1 cellular context compared by ENCODE assay signal in the genomic region with DNA sequence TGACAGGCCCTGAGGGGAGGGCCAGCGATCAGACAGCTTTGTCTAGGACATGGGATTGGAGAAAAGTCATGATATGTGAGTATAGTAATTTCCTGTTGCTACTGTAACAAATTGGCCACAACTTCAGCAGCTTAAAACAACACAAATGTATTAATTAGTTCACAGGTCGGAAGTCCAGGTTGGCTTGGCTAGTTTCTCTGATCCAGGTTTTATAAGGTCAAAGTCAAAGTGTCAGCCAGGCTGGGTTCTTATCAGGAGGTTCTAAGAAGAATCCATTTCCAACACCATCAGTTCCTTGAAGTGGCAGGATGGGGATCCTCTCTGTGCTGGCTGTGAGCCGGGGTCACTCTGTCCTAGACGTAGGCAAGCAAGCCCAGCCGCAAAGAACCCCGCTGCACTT.
TF ChIP-seq lines count a peak whose summit lies in the region.

No MANE protein-coding gene starts in this region.

TF ChIP-seq in K562, 482 proteins besides CTCF, POLR2A, EP300 and RAD21 (continued from another document):
- TF ChIP-seq, protein P1, sequence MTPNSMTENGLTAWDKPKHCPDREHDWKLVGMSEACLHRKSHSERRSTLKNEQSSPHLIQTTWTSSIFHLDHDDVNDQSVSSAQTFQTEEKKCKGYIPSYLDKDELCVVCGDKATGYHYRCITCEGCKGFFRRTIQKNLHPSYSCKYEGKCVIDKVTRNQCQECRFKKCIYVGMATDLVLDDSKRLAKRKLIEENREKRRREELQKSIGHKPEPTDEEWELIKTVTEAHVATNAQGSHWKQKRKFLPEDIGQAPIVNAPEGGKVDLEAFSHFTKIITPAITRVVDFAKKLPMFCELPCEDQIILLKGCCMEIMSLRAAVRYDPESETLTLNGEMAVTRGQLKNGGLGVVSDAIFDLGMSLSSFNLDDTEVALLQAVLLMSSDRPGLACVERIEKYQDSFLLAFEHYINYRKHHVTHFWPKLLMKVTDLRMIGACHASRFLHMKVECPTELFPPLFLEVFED (CRISPR knock-in tag; conservative IDR thresholded peaks at IDR 0.05), result no peak
- TF ChIP-seq HNRNPH1 (optimal IDR thresholded peaks at IDR 0.05; ENCODE audit: low read depth, low read length), result no peak
- TF ChIP-seq ZNF609 (CRISPR knock-in tag; IDR thresholded peaks at IDR 0.05; ENCODE audit: borderline replicate concordance), result no peak
- no peak for TF ChIP-seq RBM25 (IDR thresholded peaks at IDR 0.05; ENCODE audit: low read depth, low read length, severe bottlenecking)
- TF ChIP-seq, protein P2, sequence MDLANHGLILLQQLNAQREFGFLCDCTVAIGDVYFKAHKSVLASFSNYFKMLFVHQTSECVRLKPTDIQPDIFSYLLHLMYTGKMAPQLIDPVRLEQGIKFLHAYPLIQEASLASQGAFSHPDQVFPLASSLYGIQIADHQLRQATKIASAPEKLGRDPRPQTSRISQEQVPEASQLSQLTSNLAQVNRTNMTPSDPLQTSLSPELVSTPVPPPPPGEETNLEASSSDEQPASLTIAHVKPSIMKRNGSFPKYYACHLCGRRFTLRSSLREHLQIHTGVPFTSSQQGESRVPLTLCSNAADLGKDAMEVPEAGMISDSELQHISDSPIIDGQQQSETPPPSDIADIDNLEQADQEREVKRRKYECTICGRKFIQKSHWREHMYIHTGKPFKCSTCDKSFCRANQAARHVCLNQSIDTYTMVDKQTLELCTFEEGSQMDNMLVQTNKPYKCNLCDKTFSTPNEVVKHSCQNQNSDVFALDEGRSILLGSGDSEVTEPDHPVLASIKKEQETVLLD (IDR thresholded peaks at IDR 0.05), result no peak
- TF ChIP-seq FOXA3 (CRISPR knock-in tag; conservative IDR thresholded peaks at IDR 0.05 in 1 of 2, IDR thresholded peaks at IDR 0.05 in 1 of 2), result no peak
- no peak for TF ChIP-seq POLR2G (IDR thresholded peaks at IDR 0.05; ENCODE audit: low read depth, low read length)
- TF ChIP-seq NCOA4 (IDR thresholded peaks at IDR 0.05; ENCODE audit: partially characterized antibody), result no peak
